Comparison of ENCODE assay signal across 8 cellular contexts in the genomic region with DNA sequence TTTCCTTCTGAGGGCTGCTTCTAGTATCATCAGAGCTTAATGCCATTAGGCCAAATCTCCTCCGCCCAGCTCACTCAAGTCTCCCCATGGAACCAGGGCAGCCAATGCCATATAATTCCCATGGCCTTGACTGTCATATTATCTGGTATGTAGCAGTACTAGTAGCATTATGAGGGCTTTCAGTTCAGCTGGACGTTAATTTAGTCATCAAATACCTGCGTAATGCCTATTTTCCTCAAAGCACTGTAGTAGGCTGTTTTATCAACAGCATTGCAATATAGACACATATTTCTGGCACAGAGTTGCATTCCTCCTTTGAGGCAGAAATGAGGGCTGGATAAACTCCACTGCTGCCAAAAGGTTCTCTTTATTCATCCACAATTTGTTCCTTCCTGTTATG. TPM values are rescaled to one million over a fixed set of nuclear protein-coding genes. Genes with fewer than 3 reads are reported as not detected.
DNase-seq lines count a peak whose midpoint lies in the region; ATAC-seq and TF ChIP-seq lines count a peak whose summit lies in the region.

No MANE protein-coding gene starts in this region.

- intact Hi-C loops in A673 (cut with micrococcal nuclease; ENCODE audit: unreplicated experiment) = loop anchor here (5.0 to 10.0 kb wide), 2 partner anchors 100 to 153 kb away; partner anchors contain the start of gene STK38

- H3K9me3 ChIP-seq in A673 (ENCODE audit: low read depth, low read length, poor library complexity, severe bottlenecking) (no peaks in the 10 kb centered on the region), HUES48 (ENCODE audit: control insufficient read depth, insufficient read depth, low read length) (no peaks in the 10 kb centered on the region), muscle layer of colon (ENCODE audit: low read length) (no peaks in the 10 kb centered on the region)

- no peak for TF ChIP-seq CTCF in A673 (conservative IDR thresholded peaks at IDR 0.05; ENCODE audit: low read depth, low read length)

- DNase-seq in A673 (ENCODE audit: low spot score) (no peak), caudate nucleus (lab: John Stamatoyannopoulos, UW) (no peak), HuH-7 (ENCODE audit: low spot score) (no peak), DMS79 (lab: John Stamatoyannopoulos, UW) (no peak), cortex of kidney (lab: John Stamatoyannopoulos, UW) (no peak)

- H3K4me3 ChIP-seq in A673 (ENCODE audit: low read depth, low read length, poor library complexity, severe bottlenecking) (peak overlapping the region; percentile 83), HUES48 (ENCODE audit: low read depth, low read length) (peak overlapping the region; percentile 89), muscle layer of colon (ENCODE audit: low read depth in 1 of 2, low read length in 2 of 2) (peak overlapping the region; percentile 85 to 87)

- POLR2A ChIA-PET in A673 (lab: Charles Lee; ENCODE audit: low non-redundant PET) = no interaction called here

- H3K36me3 ChIP-seq in A673 (ENCODE audit: insufficient read depth, low read length, poor library complexity, severe bottlenecking) (peaks cover 12% of the 10 kb centered on the region), HUES48 (ENCODE audit: control insufficient read depth, insufficient read depth, low read length) (no peaks in the 10 kb centered on the region), muscle layer of colon (ENCODE audit: insufficient read depth, low read length) (no peaks in the 10 kb centered on the region)

- peak overlapping the region; percentile 95 for H3K27ac ChIP-seq in A673 (ENCODE audit: low read depth, low read length, poor library complexity, severe bottlenecking)
- H3K27ac ChIP-seq in HUES48 (ENCODE audit: low read depth, low read length) = no peak overlapping the region
- H3K27ac ChIP-seq in caudate nucleus (ENCODE audit: low read depth, low read length) = peak overlapping the region; percentile 26
- peak overlapping the region; percentile 88 for H3K27ac ChIP-seq in muscle layer of colon (ENCODE audit: low read depth, low read length)

- no TSS peak for BruUV-seq in A673 (replicated peaks; lab: Mats Ljungman, UMichigan)

- H3K9ac ChIP-seq in HUES48 (ENCODE audit: low read depth, low read length) (no peak overlapping the region), muscle layer of colon (ENCODE audit: low read length) (no peak overlapping the region)

- no peak for ATAC-seq in HG03460 (IDR thresholded peaks at IDR 0.05; ENCODE audit: unreplicated experiment)

- H3K27me3 ChIP-seq in A673 (replicated peaks; ENCODE audit: insufficient read depth, low read depth, low read length, poor library complexity) (no peaks in the 10 kb centered on the region), HUES48 (ENCODE audit: control insufficient read depth, insufficient read depth, low read length) (no peaks in the 10 kb centered on the region), muscle layer of colon (ENCODE audit: control insufficient read depth in 1 of 2, insufficient read depth in 2 of 2, low read length in 2 of 2) (no peaks in the 10 kb centered on the region)

- H3K4me1 ChIP-seq in A673 (ENCODE audit: insufficient read depth, low read length, poor library complexity, severe bottlenecking) (peaks cover 36% of the 10 kb centered on the region), HUES48 (ENCODE audit: control insufficient read depth, insufficient read depth, low read length) (peaks cover 18% of the 10 kb centered on the region), muscle layer of colon (ENCODE audit: insufficient read depth, low read length) (peaks cover 44% of the 10 kb centered on the region)

- CTCF ChIA-PET in A673 (lab: Charles Lee) = no interaction called here

RNA-seq across cellular contexts. Expression of gene KCTD20, which starts 1.7 kb away (rescaled TPM):
- total RNA-seq in A673 (2021) = 69.7 and 72.6 TPM in 2 replicates

RNA-seq across cellular contexts. Expression of gene PXT1, which starts 1.8 kb away (rescaled TPM):
- total RNA-seq in A673 (2021) = 0.13 and 0.21 TPM in 2 replicates

RNA-seq across cellular contexts. Expression of gene ETV7, which starts 57.0 kb away (rescaled TPM):
- 0.33 and 0.58 TPM in 2 replicates for total RNA-seq in A673 (2021)
